Comparison of ENCODE assay signal across 8 cellular contexts in the genomic region with DNA sequence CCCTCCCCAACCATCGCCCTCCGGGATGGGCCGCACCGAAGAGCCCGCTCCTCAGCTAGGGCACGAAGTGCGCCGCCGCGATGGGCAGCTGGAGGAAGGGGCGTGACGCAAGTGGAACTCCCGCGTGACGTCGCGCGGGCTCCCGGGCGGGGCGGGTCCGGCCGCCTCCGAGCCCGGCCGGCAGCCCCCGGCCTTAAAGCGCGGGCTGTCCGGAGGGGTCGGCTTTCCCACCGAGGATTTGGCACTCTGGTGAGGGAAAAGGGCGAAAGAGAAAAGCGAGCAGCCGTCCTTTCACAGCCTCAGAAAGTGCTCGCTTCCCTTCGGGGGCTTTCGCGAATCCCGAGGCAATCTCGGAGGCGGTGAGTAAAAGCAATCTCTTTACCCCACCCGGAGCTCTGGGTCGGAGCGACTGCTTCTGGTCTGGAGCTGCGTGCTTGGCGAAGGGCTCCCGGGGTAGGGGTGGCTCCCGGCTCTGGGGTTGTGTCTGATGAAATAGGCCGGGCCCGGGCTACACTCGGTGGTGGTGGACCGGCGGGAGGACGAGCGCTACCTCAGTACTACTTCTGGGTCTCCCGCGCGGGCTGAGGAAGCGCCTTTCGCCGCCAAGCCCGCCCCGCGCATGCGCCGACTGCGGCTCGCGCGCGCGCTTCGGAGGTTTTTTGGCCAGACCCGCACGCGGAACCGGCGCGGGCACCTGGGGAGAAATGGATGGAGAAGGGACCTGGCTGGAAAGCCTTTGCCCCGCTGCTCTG. TPM values are rescaled to one million over a fixed set of nuclear protein-coding genes. Genes with fewer than 3 reads are reported as not detected.
A peak's percentile ranks its signal among the peaks of the same experiment; 100 is the strongest.
DNase-seq lines count a peak whose midpoint lies in the region; TF ChIP-seq lines count a peak whose summit lies in the region.

TSS of gene RBBP8 (plus strand) at position 123 of the 752 bp plus-strand sequence. CDS start 3,524 bp downstream, outside the sequence.

- peak within 1 kb of the TSS; percentile 97 for H3K9ac ChIP-seq in MM.1S (ENCODE audit: low read length)
- H3K9ac ChIP-seq in neuronal stem cell (ENCODE audit: low read depth, low read length, poor library complexity) = peak within 1 kb of the TSS; percentile 81

- H3K27me3 ChIP-seq in HAP-1 (ENCODE audit: low read depth) (no peaks in the 10 kb centered on the region), MM.1S (replicated peaks; ENCODE audit: insufficient read depth, low read length) (no peaks in the 10 kb centered on the region), neuronal stem cell (ENCODE audit: control insufficient read depth in 3 of 3, insufficient read depth in 3 of 3, low read depth in 1 of 3, low read length in 3 of 3) (no peaks in the 10 kb centered on the region)

- no CpG with 5 or more reads among the region's 81 CpGs for WGBS in neuronal stem cell (ENCODE audit: extremely low coverage in 2 of 2, insufficient read length in 2 of 2, insufficient replicate concordance in 1 of 2), 2 donors

- H3F3A ChIP-seq in MM.1S (ENCODE audit: insufficient read depth, low read length) = peaks cover 13% of the 10 kb centered on the region

- H4K8ac ChIP-seq in neuronal stem cell (ENCODE audit: low read depth, low read length) = no peak within 1 kb of the TSS

- H3K14ac ChIP-seq in neuronal stem cell (ENCODE audit: low read length) = no peak within 1 kb of the TSS

- peaks cover 40% of the 10 kb centered on the region for H3K79me2 ChIP-seq in MM.1S (ENCODE audit: low read length)

- DNase-seq in GDM1 (lab: John Stamatoyannopoulos, UW) (peak; percentile 80), HAP-1 (ENCODE audit: low spot score in 2 of 2) (peak; percentile 79 to 92), MM.1S (peak; percentile 89), SK-MEL-5 (ENCODE audit: low read depth, low spot score) (peak; percentile 77), foreskin melanocyte (peak; percentile 69), neuronal stem cell (ENCODE audit: low spot score) (peak; percentile 89)
- DNase-seq in activated naive CD4-positive, alpha-beta T cell treated with Interleukin-2 at 50 U/mL for 16 hours = peak; percentile 83

- H3K9me2 ChIP-seq in MM.1S (replicated peaks; ENCODE audit: insufficient read depth, low read length) = no peaks in the 10 kb centered on the region

- H3K4ac ChIP-seq in neuronal stem cell (ENCODE audit: low read length) = peak within 1 kb of the TSS; percentile 76

- H3K4me1 ChIP-seq in HAP-1 (peaks cover 10% of the 10 kb centered on the region; the same call in 1 of the 2 replicates), MM.1S (ENCODE audit: low read length) (peaks cover 16% of the 10 kb centered on the region), neuronal stem cell (ENCODE audit: control insufficient read depth in 2 of 2, insufficient read depth in 1 of 2, low read depth in 1 of 2, low read length in 2 of 2) (peaks cover 1 to 6% of the 10 kb centered on the region in 2 donors)

- peak within 1 kb of the TSS; percentile 85 for H3K23ac ChIP-seq in neuronal stem cell (ENCODE audit: low read depth, low read length, poor library complexity)

- H3K27ac ChIP-seq in MM.1S (ENCODE audit: low read length) = peak within 1 kb of the TSS; percentile 93
- H3K27ac ChIP-seq in neuronal stem cell (replicated peaks; ENCODE audit: low read length) = peak within 1 kb of the TSS; percentile 98

- H3K4me2 ChIP-seq in MM.1S (ENCODE audit: low read depth, low read length) (peak within 1 kb of the TSS; percentile 93), neuronal stem cell (ENCODE audit: insufficient read depth, low read length, poor library complexity, severe bottlenecking) (peak within 1 kb of the TSS; percentile 73)

- no peak within 1 kb of the TSS for H4K91ac ChIP-seq in neuronal stem cell (ENCODE audit: low read depth, low read length, poor library complexity)

- H2AFZ ChIP-seq in MM.1S (ENCODE audit: low read length) (peak within 1 kb of the TSS; percentile 88), neuronal stem cell (ENCODE audit: low read length) (peak within 1 kb of the TSS; percentile 96)

- no peaks in the 10 kb centered on the region for H4K20me1 ChIP-seq in MM.1S (ENCODE audit: insufficient read depth, low read length)

- TF ChIP-seq CTCF in MM.1S (IDR thresholded peaks at IDR 0.05; ENCODE audit: low read length) = no peak
- no peak for TF ChIP-seq CTCF in subcutaneous adipose tissue (IDR thresholded peaks at IDR 0.05; ENCODE audit: low read depth)

- peak within 1 kb of the TSS; percentile 97 for H3K18ac ChIP-seq in neuronal stem cell (ENCODE audit: low read length)

- peak within 1 kb of the TSS; percentile 98 for H2BK120ac ChIP-seq in neuronal stem cell (ENCODE audit: low read depth, low read length)

- H2AK5ac ChIP-seq in neuronal stem cell (ENCODE audit: low read depth, low read length) = no peak within 1 kb of the TSS

- peaks cover 2% of the 10 kb centered on the region for H3K79me1 ChIP-seq in neuronal stem cell (ENCODE audit: low read depth, low read length)

- in situ Hi-C loops in HAP-1 (cut with MboI; ENCODE audit: low sequenced_read_pairs) = no loop called here
- in situ Hi-C loops in SK-MEL-5 (cut with HindIII; ENCODE audit: low pct_unique_long_range_greater_than_20kb, low sequenced_read_pairs) = no loop called here

- H2BK12ac ChIP-seq in neuronal stem cell (ENCODE audit: low read length) = peak within 1 kb of the TSS; percentile 46

- no peaks in the 10 kb centered on the region for H3K9me3 ChIP-seq in HAP-1
- H3K9me3 ChIP-seq in MM.1S (replicated peaks; ENCODE audit: insufficient read depth, low read length) = no peaks in the 10 kb centered on the region
- no peaks in the 10 kb centered on the region for H3K9me3 ChIP-seq in neuronal stem cell (replicated peaks in 1 of 2; ENCODE audit: control insufficient read depth in 2 of 2, insufficient read depth in 1 of 2, low read depth in 1 of 2, low read length in 2 of 2)

- H3K36me3 ChIP-seq in HAP-1 (replicated peaks) (peaks cover 8% of the 10 kb centered on the region), MM.1S (replicated peaks; ENCODE audit: insufficient read depth, low read length) (peaks cover 5% of the 10 kb centered on the region; the same call in 1 of the 2 replicates), neuronal stem cell (replicated peaks in 1 of 2; ENCODE audit: control insufficient read depth in 2 of 2, insufficient read depth in 2 of 2, low read length in 2 of 2) (peaks cover 4 to 21% of the 10 kb centered on the region in 2 donors)

- peak within 1 kb of the TSS; percentile 80 for H3K4me3 ChIP-seq in HAP-1
- H3K4me3 ChIP-seq in MM.1S (ENCODE audit: low read length) = peak within 1 kb of the TSS; percentile 84
- H3K4me3 ChIP-seq in neuronal stem cell (ENCODE audit: low read length in 2 of 2) = peak within 1 kb of the TSS; percentile 88 to 95

- H2BK5ac ChIP-seq in neuronal stem cell (ENCODE audit: low read length) = peak within 1 kb of the TSS; percentile 94

- H2BK15ac ChIP-seq in neuronal stem cell (ENCODE audit: low read length) = peak within 1 kb of the TSS; percentile 83

RNA-seq across cellular contexts. Expression of gene RBBP8, which starts in this region (rescaled TPM):
- total RNA-seq in SK-MEL-5 (2014; rRNA removed; shearing (Covaris generic)) = 45.1 and 45.8 TPM in 2 replicates
- polyA plus RNA-seq in SK-MEL-5 (2015; cell fraction: cytosol; rRNA removed) = 22.8 and 28.8 TPM in 2 replicates
- 8.5 and 24.3 TPM in 2 replicates for polyA plus RNA-seq in SK-MEL-5 (2015; cell fraction: nucleus; rRNA removed)
- polyA plus RNA-seq in neuronal stem cell (2013, experiment 1 of 2) = 55.0 TPM
- polyA plus RNA-seq in neuronal stem cell (2013, experiment 2 of 2) = 56.7 TPM
- total RNA-seq in subcutaneous adipose tissue = 10 to 100 TPM; 13.0 to 43.7 (median 23.6) TPM

Comparison
In these comparisons a context has a peak if more than half of its experiments do, and no peak if none do; other contexts are left out.
1. Peak in every context shown above with its lines: DNase-seq, H3K4me3 ChIP-seq and H3K27ac ChIP-seq.